In genomic region chr15:83854314-83854713, GRCh38 we compare ENCODE assay signal across 29 cellular contexts.
DNase-seq lines count a peak whose midpoint lies in the region; ATAC-seq, FAIRE-seq and TF ChIP-seq lines count a peak whose summit lies in the region.
"Had no signal": no experiment of that assay in that cellular context is flagged by ENCODE, and none has a peak within 500 bp of the region (broad histone marks: within the 10 kb centered on the region; RNA-seq: fewer than 3 reads in every experiment).

No MANE protein-coding gene starts in this region.

- H3K4me1 ChIP-seq in mammary epithelial cell (ENCODE audit: insufficient read depth, low read length) (peaks cover 29% of the 10 kb centered on the region), pancreas (peaks cover 0 to 17% (median 17%) of the 10 kb centered on the region in 3 donors)
- H3K4me1 ChIP-seq: HAP-1 had no signal

- H3K4me2 ChIP-seq in mammary epithelial cell (ENCODE audit: insufficient read depth, low read depth, low read length), result no peak overlapping the region

- H3K27ac Mint-ChIP-seq in activated T-cell treated with anti-CD3 and anti-CD28 coated beads, Interleukin-2, amount 50 U/mL, for 72 hours, result peak overlapping the region; percentile 81
- H3K27ac Mint-ChIP-seq: activated CD4-positive, alpha-beta memory T cell treated with anti-CD3 and anti-CD28 coated beads for 36 hours; activated naive CD8-positive, alpha-beta T cell treated with anti-CD3 and anti-CD28 coated beads for 36 hours; B cell; stimulated activated naive B cell treated with anti-CD40 and anti-IgM and Interleukin-4, amounts not matched to agents 10 μg/mL and 1 μg/mL and 100 μg/mL, for 72 hours had no signal

- no peaks in the 10 kb centered on the region for H3K36me3 Mint-ChIP-seq in activated T-cell treated with anti-CD3 and anti-CD28 coated beads, Interleukin-2, amount 50 U/mL, for 72 hours (ENCODE audit: insufficient read depth in 2 of 2)
- H3K36me3 Mint-ChIP-seq: activated CD4-positive, alpha-beta memory T cell treated with anti-CD3 and anti-CD28 coated beads for 36 hours; activated naive CD8-positive, alpha-beta T cell treated with anti-CD3 and anti-CD28 coated beads for 36 hours; stimulated activated naive B cell treated with anti-CD40 and anti-IgM and Interleukin-4, amounts not matched to agents 10 μg/mL and 1 μg/mL and 100 μg/mL, for 72 hours had no signal

- CTCF ChIA-PET in mammary epithelial cell (lab: Charles Lee; ENCODE audit: low non-redundant PET), result no interaction called here

- peak in 1 of 2 donors; percentile 47 for ATAC-seq in activated T-cell treated with anti-CD3 and anti-CD28 coated beads, Interleukin-2, amount 50 U/mL, for 72 hours (replicated peaks in 1 of 2)
- ATAC-seq in pancreas, result peak; percentile 34 to 53 (median 43)
- no peak for ATAC-seq in omental fat pad (ENCODE audit: low FRiP score)
- no peak for ATAC-seq in GM18867 (IDR thresholded peaks at IDR 0.05; ENCODE audit: unreplicated experiment)
- no peak for ATAC-seq in GM21423 (IDR thresholded peaks at IDR 0.05; ENCODE audit: unreplicated experiment)
- ATAC-seq: gastroesophageal sphincter; lower lobe of right lung; stimulated activated naive B cell treated with anti-CD40 and anti-IgM and Interleukin-4, amounts not matched to agents 10 μg/mL and 1 μg/mL and 100 μg/mL, for 72 hours had no signal

- peak overlapping the region; percentile 97 for H3K27ac ChIP-seq in mammary epithelial cell (ENCODE audit: insufficient read depth, low read depth, low read length)
- H3K27ac ChIP-seq in pancreas, result peak overlapping the region; percentile 9 to 79 (median 68)
- H3K27ac ChIP-seq: esophagus squamous epithelium, lower lobe of right lung had no signal

- no peak for FAIRE-seq in pancreas (lab: Jason Lieb, UNC)
- FAIRE-seq: A204.1 had no signal

- WGBS in mammary epithelial cell (ENCODE audit: low coverage, missing lambda C conversion rate), result 26% methylated on average over 4 of the region's 4 CpGs
- 75 to 78% methylated on average over 4 of the region's 4 CpGs for WGBS in pancreas, 2 donors

- no peaks in the 10 kb centered on the region for H3K9me3 Mint-ChIP-seq in activated T-cell treated with anti-CD3 and anti-CD28 coated beads, Interleukin-2, amount 50 U/mL, for 72 hours
- H3K9me3 Mint-ChIP-seq: activated CD4-positive, alpha-beta memory T cell treated with anti-CD3 and anti-CD28 coated beads for 36 hours; activated naive CD8-positive, alpha-beta T cell treated with anti-CD3 and anti-CD28 coated beads for 36 hours; stimulated activated naive B cell treated with anti-CD40 and anti-IgM and Interleukin-4, amounts not matched to agents 10 μg/mL and 1 μg/mL and 100 μg/mL, for 72 hours had no signal

- dilution Hi-C loops in mammary epithelial cell (cut with HindIII; ENCODE audit: low sequenced_read_pairs), result no loop called here

- in situ Hi-C loops in mammary epithelial cell (cut with MboI; ENCODE audit: low sequenced_read_pairs in 2 of 2), result no loop called here

- no peak for TF ChIP-seq CTCF in mammary epithelial cell (conservative IDR thresholded peaks at IDR 0.05 in 1 of 2, IDR thresholded peaks at IDR 0.05 in 1 of 2; ENCODE audit: extremely low read depth in 1 of 2, insufficient read depth in 1 of 2, low read depth in 1 of 2, low read length in 2 of 2)
- TF ChIP-seq CTCF in pancreas (IDR thresholded peaks at IDR 0.05), result no peak
- TF ChIP-seq CTCF in omental fat pad (IDR thresholded peaks at IDR 0.05), result no peak

- no peaks in the 10 kb centered on the region for H3K9me3 ChIP-seq in mammary epithelial cell (replicated peaks; ENCODE audit: insufficient read depth, low read length)
- no peaks in the 10 kb centered on the region for H3K9me3 ChIP-seq in pancreas
- H3K9me3 ChIP-seq: esophagus squamous epithelium, gastroesophageal sphincter, HAP-1, lower lobe of right lung, uterus had no signal

- intact Hi-C loops in mammary epithelial cell (cut with micrococcal nuclease), result loop anchor here (2.0 kb wide), 1 partner anchor 124 kb away; no protein-coding TSS in a partner anchor
- intact Hi-C loops in pancreas (cut with DNase I), result no loop called here

- no peak overlapping the region for H2AFZ ChIP-seq in mammary epithelial cell (ENCODE audit: low read depth, low read length)

- H3K27me3 ChIP-seq in mammary epithelial cell (ENCODE audit: insufficient read depth, low read length), result no peaks in the 10 kb centered on the region
- H3K27me3 ChIP-seq in pancreas, result no peaks in the 10 kb centered on the region
- H3K27me3 ChIP-seq: esophagus squamous epithelium, gastroesophageal sphincter, uterus had no signal

- no peaks in the 10 kb centered on the region for H3K4me1 Mint-ChIP-seq in activated T-cell treated with anti-CD3 and anti-CD28 coated beads, Interleukin-2, amount 50 U/mL, for 72 hours (ENCODE audit: low read depth)
- H3K4me1 Mint-ChIP-seq: activated naive CD8-positive, alpha-beta T cell treated with anti-CD3 and anti-CD28 coated beads for 36 hours; B cell; stimulated activated naive B cell treated with anti-CD40 and anti-IgM and Interleukin-4, amounts not matched to agents 10 μg/mL and 1 μg/mL and 100 μg/mL, for 72 hours had no signal

- H3K4me3 Mint-ChIP-seq in activated T-cell treated with anti-CD3 and anti-CD28 coated beads, Interleukin-2, amount 50 U/mL, for 72 hours, result no peak overlapping the region
- H3K4me3 Mint-ChIP-seq: activated CD4-positive, alpha-beta memory T cell treated with anti-CD3 and anti-CD28 coated beads for 36 hours; activated naive CD8-positive, alpha-beta T cell treated with anti-CD3 and anti-CD28 coated beads for 36 hours; B cell; stimulated activated naive B cell treated with anti-CD40 and anti-IgM and Interleukin-4, amounts not matched to agents 10 μg/mL and 1 μg/mL and 100 μg/mL, for 72 hours had no signal

- no TSS peak for BruUV-seq in mammary epithelial cell (replicated peaks; lab: Mats Ljungman, UMichigan)

- H3K27me3 Mint-ChIP-seq in activated T-cell treated with anti-CD3 and anti-CD28 coated beads, Interleukin-2, amount 50 U/mL, for 72 hours (ENCODE audit: low read depth), result peaks cover 8% of the 10 kb centered on the region
- H3K27me3 Mint-ChIP-seq: stimulated activated naive B cell treated with anti-CD40 and anti-IgM and Interleukin-4, amounts not matched to agents 10 μg/mL and 1 μg/mL and 100 μg/mL, for 72 hours had no signal

- H3K36me3 ChIP-seq in mammary epithelial cell (ENCODE audit: insufficient read depth, low read length) (no peaks in the 10 kb centered on the region), pancreas (no peaks in the 10 kb centered on the region)
- H3K36me3 ChIP-seq: esophagus squamous epithelium, gastroesophageal sphincter, HAP-1, lower lobe of right lung, uterus had no signal

- H3K4me3 ChIP-seq in mammary epithelial cell (replicated peaks in 1 of 3; ENCODE audit: insufficient read depth in 1 of 3, low read depth in 2 of 3, low read length in 3 of 3), result no peak overlapping the region
- no peak overlapping the region for H3K4me3 ChIP-seq in pancreas
- H3K4me3 ChIP-seq: esophagus squamous epithelium, gastroesophageal sphincter, HAP-1, lower lobe of right lung, uterus had no signal

- no peak for DNase-seq in activated T-cell treated with anti-CD3 and anti-CD28 coated beads, Interleukin-2, amount 50 U/mL, for 72 hours
- DNase-seq in activated T-cell treated with anti-CD3 and anti-CD28 coated beads, Interleukin-2, amount 50 U/mL, for 1 hour, result no peak
- DNase-seq in OCI-M1 (lab: John Stamatoyannopoulos, UW), result peak; percentile 10
- DNase-seq in mammary epithelial cell, result peak; percentile 96
- DNase-seq in pancreas, result no peak
- no peak for DNase-seq in omental fat pad (ENCODE audit: low spot score)
- DNase-seq: activated CD4-positive, alpha-beta memory T cell treated with anti-CD3 and anti-CD28 coated beads for 36 hours; activated CD4-positive, CD25-positive, alpha-beta regulatory T cell; activated CD8-positive, alpha-beta memory T cell treated with anti-CD3 and anti-CD28 coated beads, Interleukin-2, amount 50 U/mL, for 48 hours; activated naive CD8-positive, alpha-beta T cell treated with anti-CD3 and anti-CD28 coated beads for 36 hours; DMS79 treated with DMSO at 0.1 percent for 48 hours; effector memory CD4-positive, alpha-beta T cell; esophagus squamous epithelium; islet precursor cell; lower lobe of right lung; NCI-H1694; NCI-H2171 treated with DMSO at 0.1 percent for 48 hours; NCI-H526 treated with DMSO at 0.1 percent for 48 hours; right cardiac atrium; SHP77 treated with DMSO at 0.1 percent for 48 hours; stimulated activated CD4-positive, alpha-beta T cell treated with anti-CD3 and anti-CD28 coated beads, Interleukin-4, amount 100 ng/mL, for 1 hour; stimulated activated naive B cell treated with anti-CD40 and anti-IgM and Interleukin-4, amounts not matched to agents 10 μg/mL and 1 μg/mL and 100 μg/mL, for 72 hours; uterus had no signal

- H3K9ac ChIP-seq in mammary epithelial cell (ENCODE audit: insufficient read depth, low read length), result peak overlapping the region; percentile 65

- no peaks in the 10 kb centered on the region for H3K79me2 ChIP-seq in mammary epithelial cell (ENCODE audit: insufficient read depth, low read length)

- no peaks in the 10 kb centered on the region for H4K20me1 ChIP-seq in mammary epithelial cell (ENCODE audit: insufficient read depth, low read length)

Comparison
In these comparisons a context has a peak if more than half of its experiments do, and no peak if none do; other contexts are left out.
1. ATAC-seq: peak in pancreas (4 of 4); none in omental fat pad (single experiment), GM18867 (single experiment) and GM21423 (single experiment).
2. DNase-seq: peak in OCI-M1 (single experiment) and mammary epithelial cell (single experiment); none in activated T-cell treated with anti-CD3 and anti-CD28 coated beads, Interleukin-2, amount 50 U/mL, for 72 hours (0 of 2), activated T-cell treated with anti-CD3 and anti-CD28 coated beads, Interleukin-2, amount 50 U/mL, for 1 hour (single experiment), pancreas (0 of 6) and omental fat pad (single experiment).